In the genomic region with DNA sequence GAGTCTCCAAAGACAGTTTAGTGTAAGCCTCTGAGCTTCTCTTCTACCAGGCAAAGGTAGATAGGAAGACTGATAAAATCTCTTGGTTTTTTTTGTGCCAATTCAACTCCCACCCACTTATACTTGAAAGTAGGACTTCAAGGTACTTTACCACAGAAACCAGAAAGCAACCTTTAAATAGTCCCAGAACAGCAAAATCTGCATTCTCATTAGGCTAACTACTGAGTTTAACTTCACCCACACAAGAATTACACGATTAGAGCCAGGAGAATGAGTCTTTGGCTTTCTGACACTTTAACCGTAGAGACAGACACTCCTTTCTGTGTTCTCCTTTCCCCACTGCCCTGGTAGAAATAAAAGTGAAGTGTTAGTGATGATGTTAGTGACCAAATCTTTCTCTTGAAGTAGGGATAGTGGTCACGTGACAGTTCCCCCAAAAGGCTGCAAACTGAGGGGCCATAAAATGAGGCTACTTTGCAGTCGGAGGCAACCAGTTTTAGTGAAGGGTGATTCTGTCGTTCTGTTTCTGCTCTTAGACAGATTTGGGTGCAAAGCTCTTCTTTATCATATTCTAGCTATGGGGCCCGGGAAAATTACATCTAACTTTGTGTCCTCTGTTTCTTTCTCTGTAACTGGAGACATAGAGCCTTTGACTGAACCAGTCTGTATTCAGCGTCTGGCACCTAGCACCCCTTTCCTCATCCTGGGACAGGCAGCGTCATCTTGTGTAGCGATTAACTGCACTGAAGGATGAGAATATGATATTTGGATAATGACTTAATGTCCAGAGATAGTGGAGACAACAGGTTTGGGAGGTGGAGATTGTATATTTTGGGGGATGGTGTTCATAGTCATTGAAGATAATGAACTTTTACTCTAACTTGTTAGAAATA, we compare ENCODE assay signal across 13 cellular contexts.
DNase-seq lines count a peak whose midpoint lies in the region; ATAC-seq, FAIRE-seq and TF ChIP-seq lines count a peak whose summit lies in the region.
"Had no signal": no experiment of that assay in that cellular context is flagged by ENCODE, and none has a peak within 500 bp of the region (broad histone marks: within the 10 kb centered on the region; RNA-seq: fewer than 3 reads in every experiment).

No MANE protein-coding gene starts in this region.

- no peak overlapping the region for H3K27ac ChIP-seq in stomach
- H3K27ac ChIP-seq: psoas muscle, SK-N-MC had no signal

- H3K4me1 Mint-ChIP-seq in activated CD4-positive, alpha-beta memory T cell treated with anti-CD3 and anti-CD28 coated beads for 36 hours (ENCODE audit: low read depth): peaks cover 22% of the 10 kb centered on the region

- no peaks in the 10 kb centered on the region for H3K9me3 ChIP-seq in stomach
- H3K9me3 ChIP-seq: psoas muscle had no signal

- peaks cover 0 to 20% (median 6%) of the 10 kb centered on the region in 4 donors for H3K4me1 ChIP-seq in stomach

- POLR2A ChIA-PET in activated CD4-positive, alpha-beta memory T cell treated with anti-CD3 and anti-CD28 coated beads for 36 hours (lab: Charles Lee): interaction anchor here (0.9 to 1.1 kb wide), 2 partner anchors 40 to 66 kb away, joined by 4 to 5 read pairs; no protein-coding TSS in a partner anchor

- H3K9me3 Mint-ChIP-seq in activated CD4-positive, alpha-beta memory T cell treated with anti-CD3 and anti-CD28 coated beads for 36 hours: no peaks in the 10 kb centered on the region

- no peaks in the 10 kb centered on the region for H3K36me3 ChIP-seq in H7 (replicated peaks; ENCODE audit: control insufficient read depth, insufficient read depth, low read length)
- H3K36me3 ChIP-seq in stomach: no peaks in the 10 kb centered on the region

- no peak for TF ChIP-seq CTCF in stomach (IDR thresholded peaks at IDR 0.05)

- H3K27me3 Mint-ChIP-seq in activated CD4-positive, alpha-beta memory T cell treated with anti-CD3 and anti-CD28 coated beads for 36 hours: peaks cover 14% of the 10 kb centered on the region

- H3K4me3 Mint-ChIP-seq in activated CD4-positive, alpha-beta memory T cell treated with anti-CD3 and anti-CD28 coated beads for 36 hours: peak overlapping the region; percentile 24

- 89 to 92% (median 90%) methylated on average over 9 of the region's 9 CpGs for WGBS in stomach, 5 donors

- TF ChIP-seq EP300 in stomach (IDR thresholded peaks at IDR 0.05): no peak

- no peak for FAIRE-seq in GM12891 (lab: Jason Lieb, UNC)

- CTCF ChIA-PET in activated CD4-positive, alpha-beta memory T cell treated with anti-CD3 and anti-CD28 coated beads for 36 hours (lab: Charles Lee): interaction anchor here (0.6 kb wide), 3 partner anchors 186 to 1915 kb away, joined by 3 read pairs; partner anchors contain the start of gene CITED2

- H3K4me3 ChIP-seq in H7 (ENCODE audit: insufficient read depth, low read depth, low read length) (no peak overlapping the region), stomach (no peak overlapping the region)
- H3K4me3 ChIP-seq: psoas muscle, SK-N-MC had no signal

- intact Hi-C loops in activated CD4-positive, alpha-beta memory T cell treated with anti-CD3 and anti-CD28 coated beads for 36 hours (cut with micrococcal nuclease): loop anchor here (2.0 to 5.0 kb wide), 3 partner anchors 20 to 209 kb away; partner anchors contain the start of gene CITED2
- intact Hi-C loops in stomach (cut with DNase I; ENCODE audit: low total_unique reads): no loop called here

- TF ChIP-seq POLR2A in GM12891 (IDR thresholded peaks at IDR 0.05; ENCODE audit: low read depth, low read length) (no peak), stomach (IDR thresholded peaks at IDR 0.05) (no peak)

- H3K27me3 ChIP-seq in H7 (ENCODE audit: control insufficient read depth, insufficient read depth, low read length) (no peaks in the 10 kb centered on the region), stomach (no peaks in the 10 kb centered on the region)

- ATAC-seq in GM19452 (IDR thresholded peaks at IDR 0.05; ENCODE audit: unreplicated experiment) (peak; percentile 90), HG02943 (IDR thresholded peaks at IDR 0.05; ENCODE audit: low read depth, unreplicated experiment) (peak; percentile 82)
- ATAC-seq: HCT116 had no signal

- DNase-seq in GM12891 (ENCODE audit: insufficient read length, low spot score) (peak; percentile 11), GM19238 (ENCODE audit: insufficient read length, low spot score) (no peak), H7 (no peak), C1 segment of cervical spinal cord (lab: John Stamatoyannopoulos, UW) (no peak), stomach (no peak)
- DNase-seq in activated CD4-positive, alpha-beta memory T cell treated with anti-CD3 and anti-CD28 coated beads for 36 hours: no peak
- DNase-seq: activated gamma-delta T cell, NCI-H1930, psoas muscle had no signal

- peak overlapping the region; percentile 18 for H3K27ac Mint-ChIP-seq in activated CD4-positive, alpha-beta memory T cell treated with anti-CD3 and anti-CD28 coated beads for 36 hours

- no peaks in the 10 kb centered on the region for H3K36me3 Mint-ChIP-seq in activated CD4-positive, alpha-beta memory T cell treated with anti-CD3 and anti-CD28 coated beads for 36 hours

TF ChIP-seq in GM12891, 5 proteins besides CTCF, POLR2A, EP300 and RAD21:
- no peak for TF ChIP-seq PAX5 (IDR thresholded peaks at IDR 0.05; ENCODE audit: insufficient read depth, low read length, severe bottlenecking)
- TF ChIP-seq POU2F2 (IDR thresholded peaks at IDR 0.05; ENCODE audit: low read depth, low read length): no peak
- no peak for TF ChIP-seq TAF1 (IDR thresholded peaks at IDR 0.05; ENCODE audit: low read depth, low read length)
- TF ChIP-seq POLR2AphosphoS5 (IDR thresholded peaks at IDR 0.05; ENCODE audit: low read depth, low read length): no peak
- no peak for TF ChIP-seq SPI1 (IDR thresholded peaks at IDR 0.05; ENCODE audit: low read depth, low read length)
TF ChIP-seq in GM12891: peak in this region for 0.
